In the genomic region with DNA sequence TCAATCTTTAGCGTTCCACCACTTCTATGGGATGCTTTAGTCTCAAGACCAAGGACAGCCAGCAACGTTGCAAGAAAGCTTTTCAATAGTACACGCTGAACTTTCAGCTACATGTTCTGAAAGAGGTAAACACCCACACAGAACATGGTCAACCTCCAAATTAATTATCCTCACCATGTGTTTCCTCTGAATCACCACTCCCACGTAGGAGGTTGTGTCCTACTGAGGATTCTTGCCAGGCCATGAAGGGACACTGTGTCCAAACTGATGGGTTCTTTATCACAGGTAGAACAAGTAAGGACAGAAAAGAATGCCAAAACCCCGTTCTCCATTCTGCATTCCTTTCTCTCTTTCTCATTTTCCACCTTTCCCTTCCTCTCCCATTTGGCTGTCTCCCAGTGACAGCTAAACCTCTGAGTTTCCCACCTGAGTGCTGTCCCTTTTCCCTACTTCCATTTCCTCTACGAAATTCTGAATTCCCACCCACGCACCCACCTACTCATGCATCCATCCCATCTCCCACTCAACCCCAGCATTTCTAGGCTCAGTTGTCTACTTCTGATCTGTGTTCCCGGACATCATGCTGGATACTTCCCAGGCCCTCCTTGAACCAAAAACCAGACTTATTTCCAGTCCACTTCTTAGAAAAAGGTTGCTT, we compare ENCODE assay signal across 31 cellular contexts. TPM values are rescaled to one million over a fixed set of nuclear protein-coding genes. Genes with fewer than 3 reads are reported as not detected.
DNase-seq lines count a peak whose midpoint lies in the region; ATAC-seq, FAIRE-seq and TF ChIP-seq lines count a peak whose summit lies in the region.
"Had no signal": no experiment of that assay in that cellular context is flagged by ENCODE, and none has a peak within 500 bp of the region (broad histone marks: within the 10 kb centered on the region; RNA-seq: fewer than 3 reads in every experiment).

No MANE protein-coding gene starts in this region.

- TF ChIP-seq CTCF in D721Med (IDR thresholded peaks at IDR 0.05; ENCODE audit: insufficient read depth, missing control alignments) (no peak), epithelial cell of esophagus (IDR thresholded peaks at IDR 0.05; ENCODE audit: insufficient read depth, low read depth, low read length, missing control alignments) (no peak), omental fat pad (IDR thresholded peaks at IDR 0.05) (no peak)

- H3K27ac ChIP-seq in angular gyrus (ENCODE audit: low read depth, low read length), result peak overlapping the region; percentile 19
- H3K27ac ChIP-seq: adrenal gland, foreskin keratinocyte, hepatocyte, SK-N-MC, thoracic aorta, uterus had no signal

- ATAC-seq in omental fat pad (ENCODE audit: low FRiP score) (peak; percentile 28), GM19397 (IDR thresholded peaks at IDR 0.05; ENCODE audit: unreplicated experiment) (no peak)
- ATAC-seq: activated CD4-positive, alpha-beta T cell treated with anti-CD3 and anti-CD28 coated beads for 36 hours; activated T-cell treated with anti-CD3 and anti-CD28 coated beads, Interleukin-2, amount 50 U/mL, for 4 hours; foreskin keratinocyte; HCT116; left lobe of liver; naive thymus-derived CD4-positive, alpha-beta T cell; T-helper 17 cell had no signal

- DNase-seq in D721Med (ENCODE audit: insufficient read length, low spot score) (no peak), epithelial cell of esophagus (ENCODE audit: low read depth) (peak; percentile 20), omental fat pad (ENCODE audit: low spot score) (no peak), SK-N-DZ (ENCODE audit: low spot score) (no peak), OCI-M1 (lab: John Stamatoyannopoulos, UW) (no peak), EL (no peak)
- DNase-seq: activated CD4-positive, alpha-beta T cell treated with anti-CD3 and anti-CD28 coated beads for 36 hours; activated naive CD4-positive, alpha-beta T cell; activated T-cell treated with anti-CD3 and anti-CD28 coated beads, Interleukin-2, amount 50 U/mL, for 4 hours; adrenal gland; dermis blood vessel endothelial cell; DMS79; foreskin keratinocyte; naive thymus-derived CD4-positive, alpha-beta T cell; NCI-H1694; NCI-H2171 treated with DMSO at 0.1 percent for 48 hours; NCI-H526 treated with DMSO at 0.1 percent for 48 hours; RPMI8226; stimulated activated CD4-positive, alpha-beta T cell treated with anti-CD3 and anti-CD28 coated beads, Interleukin-12 subunit alpha, Interleukin-12 subunit beta, amount 100 ng/mL, for 4 hours; stimulated activated CD4-positive, alpha-beta T cell treated with anti-CD3 and anti-CD28 coated beads, Interleukin-4, amount 100 ng/mL, for 24 hours; stimulated activated naive CD4-positive, alpha-beta T cell; T-helper 17 cell; uterus had no signal

- no peak overlapping the region for H3K4me3 ChIP-seq in epithelial cell of esophagus (ENCODE audit: low read length)
- H3K4me3 ChIP-seq: adrenal gland, hepatocyte, SK-N-MC, thoracic aorta, uterus had no signal

- peak; percentile 16 for FAIRE-seq in D721Med (lab: Jason Lieb, UNC)
- FAIRE-seq: A204.1 had no signal

RNA-seq across cellular contexts. Expression of gene GPM6B, which starts 29.0 kb away (rescaled TPM):
- 1 to 10 TPM; 1.4 to 9.1 (median 6.5) TPM for total RNA-seq in omental fat pad
- 21.9 and 23.5 TPM in 2 replicates for polyA plus RNA-seq in SK-N-DZ (2014; cell fraction: cytosol; rRNA removed)
- polyA plus RNA-seq in SK-N-DZ (2014; cell fraction: nucleus; rRNA removed), result 16.9 and 18.2 TPM in 2 replicates
- total RNA-seq: foreskin keratinocyte; naive thymus-derived CD4-positive, alpha-beta T cell; T-helper 17 cell had no signal
